1 cellular context compared by ENCODE assay signal in genomic region chr17:28317965-28318758, GRCh38.
TF ChIP-seq lines count a peak whose summit lies in the region.

No MANE protein-coding gene starts in this region.

TF ChIP-seq in GM12878, 131 proteins besides CTCF, POLR2A, EP300 and RAD21:
- TF ChIP-seq YY1 (IDR thresholded peaks at IDR 0.05; ENCODE audit: low read depth, low read length) (0 out of 2 replicates have a peak, but pooled peaks have one; percentile 16), NBN (IDR thresholded peaks at IDR 0.05) (no peak)
